1 cellular context compared by ENCODE assay signal in genomic region chr17:4834621-4835020, GRCh38.
TF ChIP-seq lines count a peak whose summit lies in the region.

No MANE protein-coding gene starts in this region.

TF ChIP-seq in IMR-90, 13 proteins besides CTCF, POLR2A, EP300 and RAD21 (continued from another document):
- TF ChIP-seq ELK1 (IDR thresholded peaks at IDR 0.05; ENCODE audit: borderline replicate concordance, low read depth, low read length) (no peak), CHD1 (IDR thresholded peaks at IDR 0.05; ENCODE audit: low read depth, low read length) (no peak), MAZ (IDR thresholded peaks at IDR 0.05; ENCODE audit: borderline replicate concordance, low read depth, low read length) (no peak), NFE2L2 (IDR thresholded peaks at IDR 0.05; ENCODE audit: low read depth, low read length) (no peak), MAFK (IDR thresholded peaks at IDR 0.05; ENCODE audit: low read depth, low read length) (no peak)
TF ChIP-seq in IMR-90: peak in this region for 0.
